ENCODE assay signal across 17 cellular contexts in the genomic region with DNA sequence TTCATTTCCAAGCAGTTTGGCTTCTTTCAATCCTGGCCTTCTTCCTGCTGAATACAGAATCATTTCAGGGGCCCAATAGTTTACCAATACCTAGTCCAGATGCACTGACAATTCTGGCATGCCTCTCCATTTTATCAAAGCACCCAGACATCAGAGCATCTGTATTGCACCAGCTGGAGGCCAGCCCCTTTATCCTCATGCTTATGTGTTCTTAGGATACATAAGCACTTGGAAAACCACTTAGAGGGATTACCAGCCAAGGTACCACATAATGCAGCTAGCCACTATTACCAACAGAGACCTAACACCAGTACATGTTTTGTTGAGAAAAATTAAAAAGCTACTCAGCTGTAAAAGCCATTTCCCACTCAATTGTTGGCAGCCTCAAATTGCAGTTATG.
"Had no signal": no experiment of that assay in that cellular context is flagged by ENCODE, and none has a peak within 500 bp of the region (broad histone marks: within the 10 kb centered on the region; RNA-seq: fewer than 3 reads in every experiment).

No MANE protein-coding gene starts in this region.

- ATAC-seq: left lobe of liver; pancreas; stimulated activated naive CD8-positive, alpha-beta T cell treated with anti-CD3 and anti-CD28 coated beads, Interleukin-15, amount 100 ng/mL, for 72 hours had no signal

- DNase-seq: activated CD4-positive, alpha-beta T cell treated with anti-CD3 and anti-CD28 coated beads, Interleukin-2, amount 50 U/mL, for 1 hour; activated naive CD4-positive, alpha-beta T cell; activated naive CD8-positive, alpha-beta T cell treated with anti-CD3 and anti-CD28 coated beads, Interleukin-2, amount 10 ng/mL, durations not matched to agents 7 days and 5 days; anterior cingulate cortex; brain microvascular endothelial cell; cortex of kidney; effector CD4-positive, alpha-beta T cell; islet precursor cell; naive B cell; pancreas; sigmoid colon; stimulated activated CD4-positive, alpha-beta T cell treated with anti-CD3 and anti-CD28 coated beads, Interleukin-1b, Interleukin-23, amount 100 ng/mL, for 48 hours; stimulated activated naive CD8-positive, alpha-beta T cell treated with anti-CD3 and anti-CD28 coated beads, Interleukin-15, amount 100 ng/mL, for 72 hours; upper lobe of left lung had no signal

- H3K36me3 ChIP-seq: brain microvascular endothelial cell, esophagus muscularis mucosa, pancreas, sigmoid colon, upper lobe of left lung had no signal

- H3K27me3 ChIP-seq: brain microvascular endothelial cell, esophagus muscularis mucosa, hepatocyte, pancreas, sigmoid colon, upper lobe of left lung had no signal

- H3K4me3 ChIP-seq: esophagus muscularis mucosa, hepatocyte, pancreas, sigmoid colon, upper lobe of left lung had no signal

- H3K4me1 ChIP-seq: pancreas, sigmoid colon, upper lobe of left lung had no signal

- H3K27ac ChIP-seq: brain microvascular endothelial cell, esophagus muscularis mucosa, hepatocyte, pancreas, sigmoid colon, upper lobe of left lung had no signal

- H3K9me3 ChIP-seq: esophagus muscularis mucosa, pancreas, sigmoid colon, upper lobe of left lung had no signal
